20 cellular contexts compared by ENCODE assay signal in genomic region chr6:15288856-15289255, GRCh38. TPM values are rescaled to one million over a fixed set of nuclear protein-coding genes. Genes with fewer than 3 reads are reported as not detected.
DNase-seq lines count a peak whose midpoint lies in the region; ATAC-seq and TF ChIP-seq lines count a peak whose summit lies in the region.
"Had no signal": no experiment of that assay in that cellular context is flagged by ENCODE, and none has a peak within 500 bp of the region (broad histone marks: within the 10 kb centered on the region; RNA-seq: fewer than 3 reads in every experiment).

No MANE protein-coding gene starts in this region.

- peaks cover 22% of the 10 kb centered on the region for H3K36me3 Mint-ChIP-seq in T-helper 2 cell treated with Interferon-gamma antibody and Interleukin-4, amounts not matched to agents 5 μg/mL and 100 μg/mL, for 36 hours (ENCODE audit: low read depth)
- H3K36me3 Mint-ChIP-seq in HFFc6 (ENCODE audit: low read depth) (no peaks in the 10 kb centered on the region; the same call in 1 of the 2 replicates), mesothelial cell of epicardium (peaks cover 9% of the 10 kb centered on the region)
- H3K36me3 Mint-ChIP-seq in activated T-helper 2 cell treated with anti-CD3 and anti-CD28 coated beads, Interferon-gamma antibody, Interleukin-2, Interleukin-4, amounts not matched to agents 10 μg/mL and 5 μg/mL and 100 μg/mL, durations not matched to agents 14 hours and 24 hours and 36 hours (ENCODE audit: low read depth) = peaks cover 57% of the 10 kb centered on the region
- H3K36me3 Mint-ChIP-seq in natural killer cell treated with Interleukin-12 subunit alpha and Interleukin-12 subunit beta and Interleukin-15 and Interleukin-18, amount 100 ng/mL, for 72 hours = no peaks in the 10 kb centered on the region

- H3K4me3 Mint-ChIP-seq in T-helper 2 cell treated with Interferon-gamma antibody and Interleukin-4, amounts not matched to agents 5 μg/mL and 100 μg/mL, for 36 hours = peak overlapping the region; percentile 9
- no peak overlapping the region; the same call in 1 of the 2 replicates for H3K4me3 Mint-ChIP-seq in HFFc6
- H3K4me3 Mint-ChIP-seq in activated T-helper 2 cell treated with anti-CD3 and anti-CD28 coated beads, Interferon-gamma antibody, Interleukin-2, Interleukin-4, amounts not matched to agents 10 μg/mL and 5 μg/mL and 100 μg/mL, durations not matched to agents 14 hours and 24 hours and 36 hours (ENCODE audit: low read depth) = no peak overlapping the region
- H3K4me3 Mint-ChIP-seq in natural killer cell treated with Interleukin-12 subunit alpha and Interleukin-12 subunit beta and Interleukin-15 and Interleukin-18, amount 100 ng/mL, for 72 hours = peak overlapping the region; percentile 24
- H3K4me3 Mint-ChIP-seq in mesothelial cell of epicardium = no peak overlapping the region
- H3K4me3 Mint-ChIP-seq: memory B cell, neural progenitor cell, T-cell had no signal

- H3K4me3 ChIP-seq in stomach = no peak overlapping the region
- H3K4me3 ChIP-seq: heart left ventricle, neural progenitor cell had no signal

- peaks cover 17 to 58% (median 36%) of the 10 kb centered on the region in 4 donors for H3K4me1 ChIP-seq in stomach

- no peaks in the 10 kb centered on the region for H3K36me3 ChIP-seq in stomach
- H3K36me3 ChIP-seq: heart left ventricle, neural progenitor cell had no signal

- no peaks in the 10 kb centered on the region for H3K9me3 ChIP-seq in stomach
- H3K9me3 ChIP-seq: heart left ventricle had no signal

- intact Hi-C loops in activated T-helper 2 cell treated with anti-CD3 and anti-CD28 coated beads, Interferon-gamma antibody, Interleukin-2, Interleukin-4, amounts not matched to agents 10 μg/mL and 5 μg/mL and 100 μg/mL, durations not matched to agents 14 hours and 24 hours and 36 hours (cut with micrococcal nuclease) = no loop called here
- intact Hi-C loops in stomach (cut with DNase I; ENCODE audit: low total_unique reads) = no loop called here

- peak overlapping the region; percentile 65 for H3K27ac Mint-ChIP-seq in T-helper 2 cell treated with Interferon-gamma antibody and Interleukin-4, amounts not matched to agents 5 μg/mL and 100 μg/mL, for 36 hours
- H3K27ac Mint-ChIP-seq in HFFc6 = peak overlapping the region; percentile 28; the same call in 1 of the 2 replicates
- H3K27ac Mint-ChIP-seq in activated T-helper 2 cell treated with anti-CD3 and anti-CD28 coated beads, Interferon-gamma antibody, Interleukin-2, Interleukin-4, amounts not matched to agents 10 μg/mL and 5 μg/mL and 100 μg/mL, durations not matched to agents 14 hours and 24 hours and 36 hours = peak overlapping the region; percentile 70
- H3K27ac Mint-ChIP-seq in natural killer cell treated with Interleukin-12 subunit alpha and Interleukin-12 subunit beta and Interleukin-15 and Interleukin-18, amount 100 ng/mL, for 72 hours = peak overlapping the region; percentile 70 to 82
- H3K27ac Mint-ChIP-seq in mesothelial cell of epicardium = no peak overlapping the region
- H3K27ac Mint-ChIP-seq: memory B cell, neural progenitor cell had no signal

- 82 to 95% (median 92%) methylated on average over 8 of the region's 8 CpGs for WGBS in stomach, 5 donors

- TF ChIP-seq POLR2A in stomach (IDR thresholded peaks at IDR 0.05) = no peak

- no peaks in the 10 kb centered on the region for H3K27me3 ChIP-seq in stomach
- H3K27me3 ChIP-seq: heart left ventricle, neural progenitor cell had no signal

- no peaks in the 10 kb centered on the region for H3K9me3 Mint-ChIP-seq in T-helper 2 cell treated with Interferon-gamma antibody and Interleukin-4, amounts not matched to agents 5 μg/mL and 100 μg/mL, for 36 hours
- H3K9me3 Mint-ChIP-seq in HFFc6 (no peaks in the 10 kb centered on the region), mesothelial cell of epicardium (peaks cover 12% of the 10 kb centered on the region)
- H3K9me3 Mint-ChIP-seq in activated T-helper 2 cell treated with anti-CD3 and anti-CD28 coated beads, Interferon-gamma antibody, Interleukin-2, Interleukin-4, amounts not matched to agents 10 μg/mL and 5 μg/mL and 100 μg/mL, durations not matched to agents 14 hours and 24 hours and 36 hours = no peaks in the 10 kb centered on the region
- no peaks in the 10 kb centered on the region for H3K9me3 Mint-ChIP-seq in natural killer cell treated with Interleukin-12 subunit alpha and Interleukin-12 subunit beta and Interleukin-15 and Interleukin-18, amount 100 ng/mL, for 72 hours
- H3K9me3 Mint-ChIP-seq: memory B cell, T-cell had no signal

- ATAC-seq in natural killer cell treated with Interleukin-12 subunit alpha and Interleukin-12 subunit beta and Interleukin-15 and Interleukin-18, amount 100 ng/mL, for 72 hours = peak; percentile 62 to 72
- ATAC-seq: Right ventricle myocardium inferior, T-cell had no signal

- no peak for DNase-seq in T-helper 2 cell treated with Interferon-gamma antibody and Interleukin-4, amounts not matched to agents 5 μg/mL and 100 μg/mL, for 36 hours (ENCODE audit: low spot score)
- DNase-seq in T-helper 2 cell (no peak), HFFc6 (no peak), mesothelial cell of epicardium (ENCODE audit: low spot score in 2 of 2, unreplicated experiment in 2 of 2) (no peak), NCI-H2081 (lab: John Stamatoyannopoulos, UW) (no peak), stomach (no peak)
- no peak for DNase-seq in activated T-helper 2 cell treated with anti-CD3 and anti-CD28 coated beads, Interferon-gamma antibody, Interleukin-2, Interleukin-4, amounts not matched to agents 10 μg/mL and 5 μg/mL and 100 μg/mL, durations not matched to agents 14 hours and 24 hours and 36 hours (ENCODE audit: low spot score)
- DNase-seq in natural killer cell treated with Interleukin-12 subunit alpha and Interleukin-12 subunit beta and Interleukin-15 and Interleukin-18, amount 100 ng/mL, for 72 hours (ENCODE audit: low spot score) = no peak
- DNase-seq: activated CD8-positive, alpha-beta memory T cell treated with anti-CD3 and anti-CD28 coated beads, Interleukin-2, amount 50 U/mL, for 4 hours; DMS79 treated with DMSO at 0.1 percent for 48 hours; effector CD4-positive, alpha-beta T cell; heart left ventricle; NCI-H1694 treated with DMSO at 0.1 percent for 48 hours; retina; stimulated activated CD4-positive, alpha-beta T cell treated with anti-CD3 and anti-CD28 coated beads, Interleukin-15, amount 100 ng/mL, for 24 hours; T-cell had no signal

- H3K27me3 Mint-ChIP-seq in T-helper 2 cell treated with Interferon-gamma antibody and Interleukin-4, amounts not matched to agents 5 μg/mL and 100 μg/mL, for 36 hours (ENCODE audit: low read depth) = no peaks in the 10 kb centered on the region
- H3K27me3 Mint-ChIP-seq in HFFc6 (ENCODE audit: insufficient read depth) (no peaks in the 10 kb centered on the region), mesothelial cell of epicardium (ENCODE audit: low read depth) (no peaks in the 10 kb centered on the region)
- H3K27me3 Mint-ChIP-seq in activated T-helper 2 cell treated with anti-CD3 and anti-CD28 coated beads, Interferon-gamma antibody, Interleukin-2, Interleukin-4, amounts not matched to agents 10 μg/mL and 5 μg/mL and 100 μg/mL, durations not matched to agents 14 hours and 24 hours and 36 hours (ENCODE audit: low read depth) = no peaks in the 10 kb centered on the region
- no peaks in the 10 kb centered on the region for H3K27me3 Mint-ChIP-seq in natural killer cell treated with Interleukin-12 subunit alpha and Interleukin-12 subunit beta and Interleukin-15 and Interleukin-18, amount 100 ng/mL, for 72 hours
- H3K27me3 Mint-ChIP-seq: memory B cell, T-cell had no signal

- no peak for TF ChIP-seq CTCF in HFFc6 (IDR thresholded peaks at IDR 0.05)
- TF ChIP-seq CTCF in mesothelial cell of epicardium (IDR thresholded peaks at IDR 0.05; ENCODE audit: unreplicated experiment) = no peak
- no peak for TF ChIP-seq CTCF in stomach (IDR thresholded peaks at IDR 0.05)

- peaks cover 56% of the 10 kb centered on the region for H3K4me1 Mint-ChIP-seq in T-helper 2 cell treated with Interferon-gamma antibody and Interleukin-4, amounts not matched to agents 5 μg/mL and 100 μg/mL, for 36 hours (ENCODE audit: low read depth)
- H3K4me1 Mint-ChIP-seq in HFFc6 (ENCODE audit: low read depth) = peaks cover 75% of the 10 kb centered on the region
- H3K4me1 Mint-ChIP-seq in activated T-helper 2 cell treated with anti-CD3 and anti-CD28 coated beads, Interferon-gamma antibody, Interleukin-2, Interleukin-4, amounts not matched to agents 10 μg/mL and 5 μg/mL and 100 μg/mL, durations not matched to agents 14 hours and 24 hours and 36 hours (ENCODE audit: low read depth) = peaks cover 54% of the 10 kb centered on the region
- H3K4me1 Mint-ChIP-seq in natural killer cell treated with Interleukin-12 subunit alpha and Interleukin-12 subunit beta and Interleukin-15 and Interleukin-18, amount 100 ng/mL, for 72 hours (ENCODE audit: low read depth in 2 of 2) = peaks cover 52 to 55% of the 10 kb centered on the region in 2 donors
- peaks cover 20% of the 10 kb centered on the region for H3K4me1 Mint-ChIP-seq in mesothelial cell of epicardium

- TF ChIP-seq EP300 in stomach (IDR thresholded peaks at IDR 0.05) = no peak

- no peak overlapping the region for H3K27ac ChIP-seq in stomach
- H3K27ac ChIP-seq: C4-2B, heart left ventricle, neural progenitor cell had no signal

RNA-seq across cellular contexts. Expression of gene JARID2, which starts 43.0 kb away (rescaled TPM):
- total RNA-seq in HFFc6 (2021; fragmentation: NEBNext Ultra II Directional; extraction: Animal tissue kit (Norgen Biotek cat#: 25700)) = 10 to 100 TPM in 1 of 6 experiments, 1 to 10 TPM in 5; 8.3 to 10.1 (median 9.5) TPM
- total RNA-seq in activated T-helper 2 cell treated with anti-CD3 and anti-CD28 coated beads, Interferon-gamma antibody, Interleukin-2, Interleukin-4, amounts not matched to agents 10 μg/mL and 5 μg/mL and 100 μg/mL, durations not matched to agents 14 hours and 24 hours and 36 hours = 55.9 and 57.7 TPM in 2 replicates
- total RNA-seq in natural killer cell treated with Interleukin-12 subunit alpha and Interleukin-12 subunit beta and Interleukin-15 and Interleukin-18, amount 100 ng/mL, for 72 hours = 10 to 100 TPM; 28.6 to 34.9 TPM
- total RNA-seq in mesothelial cell of epicardium (35.2 to 36.3 TPM (median 35.3 TPM) in 3 replicates), stomach (10 to 100 TPM; 10.4 to 42.6 (median 14.0) TPM)
- polyA plus RNA-seq in stomach = 1 to 10 TPM; 2.4 to 3.8 (median 3.6) TPM

Comparison
In these comparisons a context has a peak if more than half of its experiments do, and no peak if none do; other contexts are left out.
1. H3K4me3 Mint-ChIP-seq: peak in T-helper 2 cell treated with Interferon-gamma antibody and Interleukin-4, amounts not matched to agents 5 μg/mL and 100 μg/mL, for 36 hours (single experiment) and natural killer cell treated with Interleukin-12 subunit alpha and Interleukin-12 subunit beta and Interleukin-15 and Interleukin-18, amount 100 ng/mL, for 72 hours (single experiment); none in HFFc6 (single experiment), activated T-helper 2 cell treated with anti-CD3 and anti-CD28 coated beads, Interferon-gamma antibody, Interleukin-2, Interleukin-4, amounts not matched to agents 10 μg/mL and 5 μg/mL and 100 μg/mL, durations not matched to agents 14 hours and 24 hours and 36 hours (single experiment) and mesothelial cell of epicardium (single experiment).